In the genomic region with DNA sequence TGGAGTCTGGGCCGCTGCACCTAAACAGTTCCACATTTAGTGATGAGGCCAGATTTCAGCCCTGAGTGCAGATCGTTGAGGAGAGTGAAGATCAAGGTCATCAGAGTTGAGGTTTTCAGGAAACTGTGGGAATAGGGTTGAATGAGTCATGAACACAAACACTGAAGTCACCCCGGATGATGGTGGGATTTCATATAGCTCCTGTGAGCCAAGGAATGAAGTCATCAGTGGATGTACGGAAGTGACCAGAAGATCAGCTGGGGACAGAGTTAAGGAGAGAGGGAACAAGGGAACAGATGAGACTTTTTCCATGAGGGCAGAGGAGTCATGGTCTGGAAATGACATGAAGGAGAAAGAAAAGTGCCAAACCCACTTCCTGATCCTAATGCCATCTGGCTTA, we compare ENCODE assay signal across 10 cellular contexts. TPM values are rescaled to one million over a fixed set of nuclear protein-coding genes. Genes with fewer than 3 reads are reported as not detected.
DNase-seq lines count a peak whose midpoint lies in the region; ATAC-seq and TF ChIP-seq lines count a peak whose summit lies in the region.
"Had no signal": no experiment of that assay in that cellular context is flagged by ENCODE, and none has a peak within 500 bp of the region (broad histone marks: within the 10 kb centered on the region; RNA-seq: fewer than 3 reads in every experiment).

No MANE protein-coding gene starts in this region.

- H3K9me3 ChIP-seq in SK-N-SH, result no peaks in the 10 kb centered on the region

- no peaks in the 10 kb centered on the region for H4K20me1 ChIP-seq in SK-N-SH (ENCODE audit: insufficient read depth)

- no peak overlapping the region for H3K4me3 ChIP-seq in SK-N-SH (ENCODE audit: low read depth in 2 of 2, low read length in 1 of 2)
- H3K4me3 ChIP-seq in foreskin fibroblast (ENCODE audit: low read depth in 1 of 2, low read length in 2 of 2), result no peak overlapping the region
- H3K4me3 ChIP-seq in retinal pigment epithelial cell (ENCODE audit: low read length), result no peak overlapping the region

- peaks cover 34% of the 10 kb centered on the region for H3F3A ChIP-seq in SK-N-SH (replicated peaks; ENCODE audit: insufficient read depth)

- CTCF ChIA-PET in SK-N-SH (lab: Yijun Ruan, JAX), result interaction anchor here (0.6 to 4.0 kb wide), 5 partner anchors 16 to 573 kb away, joined by 3 to 25 read pairs (median 3); no protein-coding TSS in a partner anchor

- peak overlapping the region; percentile 50 to 100; a peak in 3 of 4 replicates for H3K27ac ChIP-seq in SK-N-SH (ENCODE audit: low read depth in 2 of 2, low read length in 1 of 2)

- TF ChIP-seq CTCF in SK-N-SH (IDR thresholded peaks at IDR 0.05) (no peak), foreskin fibroblast (IDR thresholded peaks at IDR 0.05; ENCODE audit: low read depth, low read length) (no peak), retinal pigment epithelial cell (conservative IDR thresholded peaks at IDR 0.05; ENCODE audit: low read depth, low read length) (no peak)

- peak overlapping the region; percentile 74 for H3K4me2 ChIP-seq in SK-N-SH

- peak overlapping the region; percentile 82 for H3K9ac ChIP-seq in SK-N-SH

- H3K4me1 ChIP-seq in SK-N-SH (ENCODE audit: control insufficient read depth in 1 of 2, insufficient read depth in 2 of 2, low read depth in 1 of 2, low read length in 1 of 2), result peaks cover 10 to 27% of the 10 kb centered on the region in 2 experiments

- no peaks in the 10 kb centered on the region for H3K27me3 ChIP-seq in SK-N-SH (ENCODE audit: insufficient read depth)

- TF ChIP-seq RAD21 in SK-N-SH (IDR thresholded peaks at IDR 0.05; ENCODE audit: low read length), result no peak

- no peaks in the 10 kb centered on the region for H3K36me3 ChIP-seq in SK-N-SH (replicated peaks in 1 of 2; ENCODE audit: control insufficient read depth in 1 of 2, insufficient read depth in 2 of 2, low read length in 1 of 2)

- peak in 1 of 2 experiments; percentile 97; a peak in 2 of 4 replicates for TF ChIP-seq EP300 in SK-N-SH (IDR thresholded peaks at IDR 0.05; ENCODE audit: borderline replicate concordance in 1 of 2, low read depth in 1 of 2, low read length in 1 of 2)

- ATAC-seq in HG02678 (IDR thresholded peaks at IDR 0.05; ENCODE audit: unreplicated experiment) (no peak), GM21723 (IDR thresholded peaks at IDR 0.05; ENCODE audit: unreplicated experiment) (no peak), HG02798 (IDR thresholded peaks at IDR 0.05; ENCODE audit: poor library complexity, unreplicated experiment) (no peak)
- ATAC-seq: stimulated activated effector memory CD8-positive, alpha-beta T cell treated with anti-CD3 and anti-CD28 coated beads, Interleukin-12 subunit alpha, Interleukin-12 subunit beta, amount 100 ng/mL, for 72 hours had no signal

- peaks cover 67% of the 10 kb centered on the region for H3K79me2 ChIP-seq in SK-N-SH (ENCODE audit: insufficient read depth)

- DNase-seq in GM04504 (ENCODE audit: low read depth), result peak; percentile 97
- DNase-seq in SK-N-SH, result no peak
- DNase-seq in foreskin fibroblast, result peak; percentile 99
- DNase-seq in retinal pigment epithelial cell (ENCODE audit: low read depth), result peak; percentile 70
- DNase-seq in NCI-H1105 (lab: John Stamatoyannopoulos, UW), result no peak
- DNase-seq: NCI-H1694 had no signal

- no peaks in the 10 kb centered on the region for H3K9me2 ChIP-seq in SK-N-SH

- POLR2A ChIA-PET in SK-N-SH (lab: Yijun Ruan, JAX), result no interaction called here

- WGBS in SK-N-SH (ENCODE audit: low lambda C conversion rate), result 7% methylated on average over 4 of the region's 4 CpGs

- no peak overlapping the region for H2AFZ ChIP-seq in SK-N-SH (ENCODE audit: low read depth)

TF ChIP-seq in SK-N-SH, 30 proteins besides CTCF, POLR2A, EP300 and RAD21 (continues in another document):
- TF ChIP-seq, protein P1, sequence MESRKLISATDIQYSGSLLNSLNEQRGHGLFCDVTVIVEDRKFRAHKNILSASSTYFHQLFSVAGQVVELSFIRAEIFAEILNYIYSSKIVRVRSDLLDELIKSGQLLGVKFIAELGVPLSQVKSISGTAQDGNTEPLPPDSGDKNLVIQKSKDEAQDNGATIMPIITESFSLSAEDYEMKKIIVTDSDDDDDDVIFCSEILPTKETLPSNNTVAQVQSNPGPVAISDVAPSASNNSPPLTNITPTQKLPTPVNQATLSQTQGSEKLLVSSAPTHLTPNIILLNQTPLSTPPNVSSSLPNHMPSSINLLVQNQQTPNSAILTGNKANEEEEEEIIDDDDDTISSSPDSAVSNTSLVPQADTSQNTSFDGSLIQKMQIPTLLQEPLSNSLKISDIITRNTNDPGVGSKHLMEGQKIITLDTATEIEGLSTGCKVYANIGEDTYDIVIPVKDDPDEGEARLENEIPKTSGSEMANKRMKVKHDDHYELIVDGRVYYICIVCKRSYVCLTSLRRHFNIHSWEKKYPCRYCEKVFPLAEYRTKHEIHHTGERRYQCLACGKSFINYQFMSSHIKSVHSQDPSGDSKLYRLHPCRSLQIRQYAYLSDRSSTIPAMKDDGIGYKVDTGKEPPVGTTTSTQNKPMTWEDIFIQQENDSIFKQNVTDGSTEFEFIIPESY (IDR thresholded peaks at IDR 0.05; ENCODE audit: borderline replicate concordance, low read depth), result peak; percentile 87; the same call in 1 of the 2 replicates
- TF ChIP-seq FOXJ3 (CRISPR knock-in tag; IDR thresholded peaks at IDR 0.05), result no peak
- peak; percentile 88 for TF ChIP-seq POLR2AphosphoS5 (IDR thresholded peaks at IDR 0.05; ENCODE audit: low read depth, low read length)
- TF ChIP-seq RXRA (IDR thresholded peaks at IDR 0.05; ENCODE audit: borderline replicate concordance, low read depth), result peak; percentile 100
- peak; percentile 99 for TF ChIP-seq NFIC (IDR thresholded peaks at IDR 0.05; ENCODE audit: borderline replicate concordance)
- TF ChIP-seq MEF2A (IDR thresholded peaks at IDR 0.05; ENCODE audit: borderline replicate concordance, low read depth), result peak; percentile 94
- peak; percentile 98 for TF ChIP-seq FOSL2 (IDR thresholded peaks at IDR 0.05; ENCODE audit: borderline replicate concordance, low read depth)
- TF ChIP-seq GABPA (IDR thresholded peaks at IDR 0.05; ENCODE audit: low read depth), result peak; percentile 29; the same call in 1 of the 2 replicates
- 0 out of 2 replicates have a peak, but pooled peaks have one; percentile 25 for TF ChIP-seq YY1 (IDR thresholded peaks at IDR 0.05; ENCODE audit: low read depth)
- peak; percentile 3; the same call in 1 of the 2 replicates for TF ChIP-seq SMC3 (IDR thresholded peaks at IDR 0.05; ENCODE audit: low read depth, low read length)
- TF ChIP-seq, protein P2, sequence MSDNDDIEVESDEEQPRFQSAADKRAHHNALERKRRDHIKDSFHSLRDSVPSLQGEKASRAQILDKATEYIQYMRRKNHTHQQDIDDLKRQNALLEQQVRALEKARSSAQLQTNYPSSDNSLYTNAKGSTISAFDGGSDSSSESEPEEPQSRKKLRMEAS (IDR thresholded peaks at IDR 0.05; ENCODE audit: low read depth), result peak; percentile 66
- TF ChIP-seq, protein P3, sequence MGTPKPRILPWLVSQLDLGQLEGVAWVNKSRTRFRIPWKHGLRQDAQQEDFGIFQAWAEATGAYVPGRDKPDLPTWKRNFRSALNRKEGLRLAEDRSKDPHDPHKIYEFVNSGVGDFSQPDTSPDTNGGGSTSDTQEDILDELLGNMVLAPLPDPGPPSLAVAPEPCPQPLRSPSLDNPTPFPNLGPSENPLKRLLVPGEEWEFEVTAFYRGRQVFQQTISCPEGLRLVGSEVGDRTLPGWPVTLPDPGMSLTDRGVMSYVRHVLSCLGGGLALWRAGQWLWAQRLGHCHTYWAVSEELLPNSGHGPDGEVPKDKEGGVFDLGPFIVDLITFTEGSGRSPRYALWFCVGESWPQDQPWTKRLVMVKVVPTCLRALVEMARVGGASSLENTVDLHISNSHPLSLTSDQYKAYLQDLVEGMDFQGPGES (IDR thresholded peaks at IDR 0.05; ENCODE audit: low read depth, low read length), result no peak
- TF ChIP-seq EZH2phosphoT487 (IDR thresholded peaks at IDR 0.05; ENCODE audit: borderline replicate concordance, low read depth), result no peak
- TF ChIP-seq, protein P4, sequence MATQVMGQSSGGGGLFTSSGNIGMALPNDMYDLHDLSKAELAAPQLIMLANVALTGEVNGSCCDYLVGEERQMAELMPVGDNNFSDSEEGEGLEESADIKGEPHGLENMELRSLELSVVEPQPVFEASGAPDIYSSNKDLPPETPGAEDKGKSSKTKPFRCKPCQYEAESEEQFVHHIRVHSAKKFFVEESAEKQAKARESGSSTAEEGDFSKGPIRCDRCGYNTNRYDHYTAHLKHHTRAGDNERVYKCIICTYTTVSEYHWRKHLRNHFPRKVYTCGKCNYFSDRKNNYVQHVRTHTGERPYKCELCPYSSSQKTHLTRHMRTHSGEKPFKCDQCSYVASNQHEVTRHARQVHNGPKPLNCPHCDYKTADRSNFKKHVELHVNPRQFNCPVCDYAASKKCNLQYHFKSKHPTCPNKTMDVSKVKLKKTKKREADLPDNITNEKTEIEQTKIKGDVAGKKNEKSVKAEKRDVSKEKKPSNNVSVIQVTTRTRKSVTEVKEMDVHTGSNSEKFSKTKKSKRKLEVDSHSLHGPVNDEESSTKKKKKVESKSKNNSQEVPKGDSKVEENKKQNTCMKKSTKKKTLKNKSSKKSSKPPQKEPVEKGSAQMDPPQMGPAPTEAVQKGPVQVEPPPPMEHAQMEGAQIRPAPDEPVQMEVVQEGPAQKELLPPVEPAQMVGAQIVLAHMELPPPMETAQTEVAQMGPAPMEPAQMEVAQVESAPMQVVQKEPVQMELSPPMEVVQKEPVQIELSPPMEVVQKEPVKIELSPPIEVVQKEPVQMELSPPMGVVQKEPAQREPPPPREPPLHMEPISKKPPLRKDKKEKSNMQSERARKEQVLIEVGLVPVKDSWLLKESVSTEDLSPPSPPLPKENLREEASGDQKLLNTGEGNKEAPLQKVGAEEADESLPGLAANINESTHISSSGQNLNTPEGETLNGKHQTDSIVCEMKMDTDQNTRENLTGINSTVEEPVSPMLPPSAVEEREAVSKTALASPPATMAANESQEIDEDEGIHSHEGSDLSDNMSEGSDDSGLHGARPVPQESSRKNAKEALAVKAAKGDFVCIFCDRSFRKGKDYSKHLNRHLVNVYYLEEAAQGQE (IDR thresholded peaks at IDR 0.05; ENCODE audit: low read depth, low read length), result peak; percentile 71; the same call in 1 of the 2 replicates
- peak; percentile 97 for TF ChIP-seq TCF12 (IDR thresholded peaks at IDR 0.05)

RNA-seq across cellular contexts. Expression of a gene that starts 36.5 kb away (rescaled TPM):
- 3.6 and 4.3 TPM in 2 replicates for polyA plus RNA-seq in SK-N-SH (2012; rRNA removed)
- polyA plus RNA-seq in SK-N-SH (2012; cell fraction: cytosol; rRNA removed), result 4.1 and 4.8 TPM in 2 replicates
- 1.9 and 2.7 TPM in 2 replicates for polyA plus RNA-seq in SK-N-SH (2012; cell fraction: nucleus; rRNA removed)

Comparison
In these comparisons a context has a peak if more than half of its experiments do, and no peak if none do; other contexts are left out.
1. DNase-seq: peak in GM04504 (single experiment), foreskin fibroblast (2 of 2) and retinal pigment epithelial cell (single experiment); none in SK-N-SH (single experiment) and NCI-H1105 (single experiment).